ENCODE assay signal across 8 cellular contexts in genomic region chr1:36386262-36387140, GRCh38. TPM values are rescaled to one million over a fixed set of nuclear protein-coding genes. Genes with fewer than 3 reads are reported as not detected.
A peak's percentile ranks its signal among the peaks of the same experiment; 100 is the strongest.
DNase-seq lines count a peak whose midpoint lies in the region; ATAC-seq, FAIRE-seq and TF ChIP-seq lines count a peak whose summit lies in the region.

No MANE protein-coding gene starts in this region.

- peak overlapping the region; percentile 100 for H3K27ac Mint-ChIP-seq in chondrocyte (ENCODE audit: unreplicated experiment)

- peaks cover 67% of the 10 kb centered on the region for H3K4me1 Mint-ChIP-seq in chondrocyte (ENCODE audit: low read depth)

- peak overlapping the region; percentile 96 to 100 for H3K27ac ChIP-seq in A549

- H3K27me3 Mint-ChIP-seq in chondrocyte (ENCODE audit: low read depth) = no peaks in the 10 kb centered on the region

- peaks cover 28% of the 10 kb centered on the region for H3K4me1 ChIP-seq in A549

- H3K9me3 Mint-ChIP-seq in chondrocyte (ENCODE audit: low read depth) = no peaks in the 10 kb centered on the region

- POLR2A ChIA-PET in A549 (lab: Yijun Ruan, JAX) = interaction anchor here (0.7 to 3.7 kb wide), 10 partner anchors 11 to 237 kb away, joined by 3 to 40 read pairs (median 6); partner anchors contain the start of genes LSM10, OSCP1 and TRAPPC3

- TF ChIP-seq RAD21 in A549 (conservative IDR thresholded peaks at IDR 0.05 in 1 of 2, IDR thresholded peaks at IDR 0.05 in 1 of 2) = peak in 1 of 2 experiments; percentile 21; a peak in 1 of 5 replicates

- CTCF ChIA-PET in A549 (lab: Yijun Ruan, JAX) = interaction anchor here (0.7 to 4.2 kb wide), 8 partner anchors 10 to 1297 kb away, joined by 3 to 25 read pairs (median 3); partner anchors contain the start of gene LSM10

- peak; percentile 96 to 98 for DNase-seq in A549 (ENCODE audit: low read depth in 1 of 2, low spot score in 1 of 2)
- peak; percentile 87 for DNase-seq in NCI-H345 (lab: John Stamatoyannopoulos, UW)
- DNase-seq in activated CD4-positive, alpha-beta T cell treated with anti-CD3 and anti-CD28 coated beads for 1 hour = peak; percentile 83
- no peak for DNase-seq in chondrocyte (ENCODE audit: low spot score)
- DNase-seq in kidney tubule cell (ENCODE audit: low spot score) = peak; percentile 100
- DNase-seq in stimulated activated CD4-positive, alpha-beta T cell treated with anti-CD3 and anti-CD28 coated beads, Interleukin-1b, Interleukin-23, amount 100 ng/mL, for 24 hours (ENCODE audit: low read depth in 4 of 4, low spot score in 1 of 4) = peak; percentile 69 to 89 (median 80)

- H3K9me3 ChIP-seq in A549 = no peaks in the 10 kb centered on the region

- peak overlapping the region; percentile 92 for H3K4me3 Mint-ChIP-seq in chondrocyte (ENCODE audit: unreplicated experiment)

- ATAC-seq in A549 (peak; percentile 86 to 90), GM18867 (IDR thresholded peaks at IDR 0.05; ENCODE audit: unreplicated experiment) (peak; percentile 42), HG03175 (IDR thresholded peaks at IDR 0.05; ENCODE audit: unreplicated experiment) (peak; percentile 54)

- H3K4me3 ChIP-seq in A549 = peak overlapping the region; percentile 63

- peaks cover 10% of the 10 kb centered on the region for H3K36me3 Mint-ChIP-seq in chondrocyte (ENCODE audit: low read depth)

- peak overlapping the region; percentile 98 for H3K4me2 ChIP-seq in A549

- peak; percentile 52 for TF ChIP-seq POLR2A in A549 (IDR thresholded peaks at IDR 0.05; ENCODE audit: low read length)

- no peak for TF ChIP-seq CTCF in A549 (IDR thresholded peaks at IDR 0.05)
- no peak for TF ChIP-seq CTCF in chondrocyte (IDR thresholded peaks at IDR 0.05)

- peak; percentile 24 to 66; a peak in 3 of 5 replicates for TF ChIP-seq EP300 in A549 (IDR thresholded peaks at IDR 0.05)

- WGBS in A549 (ENCODE audit: missing lambda C conversion rate) = under 1% methylated on average over 13 of the region's 14 CpGs

- FAIRE-seq in A549 (lab: Jason Lieb, UNC) = peak; percentile 49

TF ChIP-seq in A549, 52 proteins besides CTCF, POLR2A, EP300 and RAD21 (continues in another document):
- TF ChIP-seq ATOH8 (CRISPR knock-in tag; IDR thresholded peaks at IDR 0.05; ENCODE audit: low read depth) (no peak), KDM1A (IDR thresholded peaks at IDR 0.05; ENCODE audit: low read depth) (no peak), POLR2AphosphoS2 (conservative IDR thresholded peaks at IDR 0.05; ENCODE audit: low read length) (no peak), TFCP2L1 (CRISPR knock-in tag; IDR thresholded peaks at IDR 0.05) (0 out of 2 replicates have a peak, but pooled peaks have one; percentile 13), SREBF2 (IDR thresholded peaks at IDR 0.05) (no peak), HOXA7 (CRISPR knock-in tag; IDR thresholded peaks at IDR 0.05) (no peak), KDM5A (IDR thresholded peaks at IDR 0.05) (no peak), CBX2 (IDR thresholded peaks at IDR 0.05; ENCODE audit: borderline replicate concordance, low read depth) (no peak), RNF2 (IDR thresholded peaks at IDR 0.05; ENCODE audit: borderline replicate concordance, low read depth) (no peak), EHF (CRISPR knock-in tag; IDR thresholded peaks at IDR 0.05) (no peak), EHMT2 (IDR thresholded peaks at IDR 0.05; ENCODE audit: low read depth) (no peak), GATA3 (IDR thresholded peaks at IDR 0.05; ENCODE audit: borderline replicate concordance) (peak; percentile 56; the same call in 1 of the 2 replicates), NPAS2 (CRISPR knock-in tag; IDR thresholded peaks at IDR 0.05; ENCODE audit: borderline replicate concordance) (no peak), PBX3 (IDR thresholded peaks at IDR 0.05) (0 out of 2 replicates have a peak, but pooled peaks have one; percentile 19), NR3C1 (IDR thresholded peaks at IDR 0.05) (no peak), TP53 (CRISPR knock-in tag; IDR thresholded peaks at IDR 0.05) (no peak), MAZ (IDR thresholded peaks at IDR 0.05; ENCODE audit: borderline replicate concordance, low read depth, low read length) (no peak), ELK1 (IDR thresholded peaks at IDR 0.05; ENCODE audit: low read depth, low read length) (no peak), CHD4 (IDR thresholded peaks at IDR 0.05; ENCODE audit: borderline replicate concordance) (no peak), HMGXB4 (CRISPR knock-in tag; IDR thresholded peaks at IDR 0.05; ENCODE audit: borderline replicate concordance) (no peak), ZFP36 (IDR thresholded peaks at IDR 0.05; ENCODE audit: borderline replicate concordance, partially characterized antibody) (no peak), HOXB5 (CRISPR knock-in tag; IDR thresholded peaks at IDR 0.05) (no peak), MAX (IDR thresholded peaks at IDR 0.05) (peak; percentile 90), CBX8 (IDR thresholded peaks at IDR 0.05) (no peak), ESRRA (IDR thresholded peaks at IDR 0.05; ENCODE audit: borderline replicate concordance, low read length) (no peak), RFX5 (IDR thresholded peaks at IDR 0.05) (no peak), JUNB (IDR thresholded peaks at IDR 0.05) (peak; percentile 81), BHLHE40 (IDR thresholded peaks at IDR 0.05; ENCODE audit: low read depth, low read length) (no peak), RCOR1 (IDR thresholded peaks at IDR 0.05; ENCODE audit: low read depth, low read length) (no peak), RARB (CRISPR knock-in tag; IDR thresholded peaks at IDR 0.05) (no peak), CHD2 (IDR thresholded peaks at IDR 0.05; ENCODE audit: low read length, partially characterized antibody) (no peak)

RNA-seq across cellular contexts. Expression of gene STK40, which starts 0.8 kb away (rescaled TPM):
- polyA plus RNA-seq in A549 (2011; rRNA removed) (8.9 and 10.5 TPM in 2 replicates), A549 (2017; fragmentation: RNase III; extraction: RNeasy Plus Mini Kit Qiagen cat#74134 plus additional on column Dnase treatment) (6.0 to 7.6 TPM (median 6.8 TPM) in 3 replicates)
- 10.0 and 12.0 TPM in 2 replicates for polyA plus RNA-seq in A549 (2012; cell fraction: cytosol; rRNA removed)
- 22.8 and 25.9 TPM in 2 replicates for polyA plus RNA-seq in A549 (2012; cell fraction: nucleus; rRNA removed)
- 12.3 and 15.2 TPM in 2 replicates for polyA minus RNA-seq in A549 (2011; rRNA and poly(A)+ RNA removed)
- total RNA-seq in chondrocyte = 42.6 to 63.7 TPM (median 59.9 TPM) in 3 replicates

RNA-seq across cellular contexts. Expression of gene LSM10, which starts 11.2 kb away (rescaled TPM):
- polyA plus RNA-seq in A549 (2011; rRNA removed) = 44.3 and 54.9 TPM in 2 replicates
- polyA plus RNA-seq in A549 (2012; cell fraction: cytosol; rRNA removed) = 107 and 112 TPM in 2 replicates
- polyA plus RNA-seq in A549 (2012; cell fraction: nucleus; rRNA removed) = 43.2 and 51.7 TPM in 2 replicates
- polyA plus RNA-seq in A549 (2017; fragmentation: RNase III; extraction: RNeasy Plus Mini Kit Qiagen cat#74134 plus additional on column Dnase treatment) = 40.3 to 43.3 TPM (median 40.7 TPM) in 3 replicates
- polyA minus RNA-seq in A549 (2011; rRNA and poly(A)+ RNA removed) = 30.2 and 39.9 TPM in 2 replicates
- total RNA-seq in chondrocyte = 45.0 to 47.3 TPM (median 45.7 TPM) in 3 replicates
